ENCODE assay signal across 14 cellular contexts in genomic region chr22:37219534-37219933, GRCh38. TPM values are rescaled to one million over a fixed set of nuclear protein-coding genes. Genes with fewer than 3 reads are reported as not detected.
DNase-seq lines count a peak whose midpoint lies in the region; ATAC-seq and TF ChIP-seq lines count a peak whose summit lies in the region.
"Had no signal": no experiment of that assay in that cellular context is flagged by ENCODE, and none has a peak within 500 bp of the region (broad histone marks: within the 10 kb centered on the region; RNA-seq: fewer than 3 reads in every experiment).

No MANE protein-coding gene starts in this region.

- ATAC-seq in GM21723 (IDR thresholded peaks at IDR 0.05; ENCODE audit: unreplicated experiment) (peak; percentile 9), T-cell (replicated peaks in 1 of 4) (peak in 1 of 4 experiments; percentile 9), heart left ventricle (no peak)
- ATAC-seq: foreskin keratinocyte had no signal

- 80 to 85% (median 84%) methylated on average over 6 of the region's 6 CpGs for WGBS in heart left ventricle, 4 donors

- H3K9me3 ChIP-seq in neutrophil = no peaks in the 10 kb centered on the region
- H3K9me3 ChIP-seq in heart left ventricle = peaks cover 0 to 3% (median 0%) of the 10 kb centered on the region in 12 donors
- H3K9me3 ChIP-seq: SJSA1 had no signal

- peak overlapping the region; percentile 93 for H3K27ac Mint-ChIP-seq in T-helper 1 cell treated with Interleukin-12 subunit alpha and Interleukin-12 subunit beta and Interleukin-4 antibody, amounts not matched to agents 30 μg/mL and 1 μg/mL, for 36 hours
- H3K27ac Mint-ChIP-seq in T-cell = peak overlapping the region; percentile 90 to 98

- DNase-seq in T-helper 1 cell (no peak), T-cell (no peak), cortex of kidney (lab: John Stamatoyannopoulos, UW) (no peak), heart left ventricle (no peak)
- DNase-seq in effector CD4-positive, alpha-beta T cell = no peak
- DNase-seq: DMS79, foreskin keratinocyte had no signal

- H3K27me3 ChIP-seq in neutrophil = no peaks in the 10 kb centered on the region
- H3K27me3 ChIP-seq in heart left ventricle = peaks cover 0 to 24% (median 3%) of the 10 kb centered on the region in 9 donors

- peaks cover 67% of the 10 kb centered on the region for H3K36me3 Mint-ChIP-seq in T-helper 1 cell treated with Interleukin-12 subunit alpha and Interleukin-12 subunit beta and Interleukin-4 antibody, amounts not matched to agents 30 μg/mL and 1 μg/mL, for 36 hours (ENCODE audit: low read depth)
- peaks cover 22% of the 10 kb centered on the region for H3K36me3 Mint-ChIP-seq in T-cell

- TF ChIP-seq CTCF in neutrophil (IDR thresholded peaks at IDR 0.05) (no peak), heart left ventricle (IDR thresholded peaks at IDR 0.05) (no peak)

- peaks cover 70% of the 10 kb centered on the region for H3K4me1 Mint-ChIP-seq in T-helper 1 cell treated with Interleukin-12 subunit alpha and Interleukin-12 subunit beta and Interleukin-4 antibody, amounts not matched to agents 30 μg/mL and 1 μg/mL, for 36 hours (ENCODE audit: low read depth)
- H3K4me1 Mint-ChIP-seq in T-cell = peaks cover 91 to 100% (median 92%) of the 10 kb centered on the region in 3 donors

- H3K9me3 Mint-ChIP-seq in T-helper 1 cell treated with Interleukin-12 subunit alpha and Interleukin-12 subunit beta and Interleukin-4 antibody, amounts not matched to agents 30 μg/mL and 1 μg/mL, for 36 hours = peaks cover 14% of the 10 kb centered on the region
- peaks cover 0 to 5% (median 5%) of the 10 kb centered on the region in 3 donors for H3K9me3 Mint-ChIP-seq in T-cell

- H3K27me3 Mint-ChIP-seq in T-helper 1 cell treated with Interleukin-12 subunit alpha and Interleukin-12 subunit beta and Interleukin-4 antibody, amounts not matched to agents 30 μg/mL and 1 μg/mL, for 36 hours (ENCODE audit: low read depth) = no peaks in the 10 kb centered on the region
- no peaks in the 10 kb centered on the region for H3K27me3 Mint-ChIP-seq in T-cell

- intact Hi-C loops in heart left ventricle (cut with DNase I) = no loop called here

- peak overlapping the region; percentile 78 for H3K4me3 Mint-ChIP-seq in T-helper 1 cell treated with Interleukin-12 subunit alpha and Interleukin-12 subunit beta and Interleukin-4 antibody, amounts not matched to agents 30 μg/mL and 1 μg/mL, for 36 hours
- H3K4me3 Mint-ChIP-seq in T-cell = peak overlapping the region; percentile 65 to 70 (median 69)

- H3K4me3 ChIP-seq in neutrophil (ENCODE audit: low read depth in 1 of 2, low read length in 1 of 2) (no peak overlapping the region), heart left ventricle (no peak overlapping the region)
- H3K4me3 ChIP-seq: SJSA1 had no signal

- CTCF ChIA-PET in T-cell (lab: Charles Lee) = interaction anchor here in 1 of 2 donors (0.6 to 2.5 kb wide), 2 partner anchors 23 to 363 kb away, joined by 3 to 11 read pairs; no protein-coding TSS in a partner anchor

- TF ChIP-seq POLR2A in heart left ventricle (IDR thresholded peaks at IDR 0.05) = no peak

- POLR2A ChIA-PET in T-cell (lab: Charles Lee) = interaction anchor here (0.7 to 1.0 kb wide), 2 partner anchors 10 to 26 kb away, joined by 3 to 4 read pairs; no protein-coding TSS in a partner anchor

- H3K4me1 ChIP-seq in neutrophil (ENCODE audit: control insufficient read depth in 1 of 2, insufficient read depth in 1 of 2, low read depth in 1 of 2, low read length in 1 of 2) = peaks cover 57 to 63% of the 10 kb centered on the region in 2 experiments
- peaks cover 0 to 44% (median 0%) of the 10 kb centered on the region in 12 donors for H3K4me1 ChIP-seq in heart left ventricle
- H3K4me1 ChIP-seq: foreskin keratinocyte, SJSA1 had no signal

- H3K27ac ChIP-seq in neutrophil (peak overlapping the region; percentile 99), heart left ventricle (peak overlapping the region in 1 of 12 donors; percentile 49)
- H3K27ac ChIP-seq: 22Rv1, foreskin keratinocyte, SJSA1 had no signal

- H3K36me3 ChIP-seq in neutrophil (peaks cover 5% of the 10 kb centered on the region), heart left ventricle (peaks cover 0 to 4% (median 0%) of the 10 kb centered on the region in 9 donors)
- H3K36me3 ChIP-seq: SJSA1 had no signal

RNA-seq across cellular contexts. Expression of gene SSTR3, which starts 7.3 kb away (rescaled TPM):
- total RNA-seq in T-cell (1 to 10 TPM; 4.6 to 8.7 (median 5.3) TPM), heart left ventricle (under 1 TPM in 1 of 9 donors, not detected in 8; 0.07 TPM)
- polyA plus RNA-seq in heart left ventricle = not detected
- total RNA-seq: foreskin keratinocyte, lower leg skin, pulmonary artery endothelial cell, SJSA1 had no signal
- polyA plus RNA-seq: foreskin keratinocyte had no signal

RNA-seq across cellular contexts. Expression of gene RAC2, which starts 24.5 kb away (rescaled TPM):
- 100 to 1,000 TPM; 353 to 413 (median 385) TPM for total RNA-seq in T-cell
- 10 to 100 TPM in 2 of 9 donors, 1 to 10 TPM in 7; 1.4 to 60.5 (median 3.8) TPM for total RNA-seq in heart left ventricle
- polyA plus RNA-seq in heart left ventricle = 1 to 10 TPM; 1.3 to 4.6 TPM

RNA-seq across cellular contexts. Expression of gene C1QTNF6, which starts 31.5 kb away (rescaled TPM):
- total RNA-seq in T-cell = 10 to 100 TPM in 4 of 5 donors, 1 to 10 TPM in 1; 9.0 to 26.4 (median 22.0) TPM
- 10 to 100 TPM in 1 of 9 donors, 1 to 10 TPM in 6, under 1 TPM in 2; 0.31 to 11.9 (median 1.4) TPM for total RNA-seq in heart left ventricle
- 1 to 10 TPM in 1 of 2 donors, under 1 TPM in 1; 0.99 to 3.0 TPM for polyA plus RNA-seq in heart left ventricle

Comparison
In these comparisons a context has a peak if more than half of its experiments do, and no peak if none do; other contexts are left out.
1. RNA of gene SSTR3, which starts 7.3 kb away (total RNA-seq): 4.6 to 8.7 TPM in T-cell; 0.07 TPM in heart left ventricle; every median in the first group is over 4 times any median in the second.
2. RNA of gene RAC2, which starts 24.5 kb away (total RNA-seq): 353 to 413 TPM in T-cell; 1.4 to 60.5 TPM in heart left ventricle; every median in the first group is over 4 times any median in the second.